ENCODE assay signal across 23 cellular contexts in the genomic region with DNA sequence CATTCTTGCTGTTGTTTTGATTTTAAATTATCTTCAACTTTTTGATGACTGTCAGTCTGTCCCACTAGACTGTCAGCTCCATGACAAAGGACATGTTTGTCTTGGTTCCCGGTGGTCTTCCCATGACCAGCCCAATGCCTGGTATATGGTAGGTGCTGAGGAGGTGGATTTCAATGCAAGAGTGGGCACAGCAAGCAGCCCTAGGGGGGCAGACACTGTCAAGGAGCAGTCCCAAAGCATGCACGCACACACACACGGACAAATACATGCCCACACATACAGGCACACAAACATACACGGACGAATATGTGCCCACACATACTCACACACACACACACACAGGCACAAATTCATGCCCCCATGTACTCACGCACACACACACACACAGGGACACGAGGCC. TPM values are rescaled to one million over a fixed set of nuclear protein-coding genes. Genes with fewer than 3 reads are reported as not detected.
DNase-seq lines count a peak whose midpoint lies in the region; ATAC-seq and TF ChIP-seq lines count a peak whose summit lies in the region.
"Had no signal": no experiment of that assay in that cellular context is flagged by ENCODE, and none has a peak within 500 bp of the region (broad histone marks: within the 10 kb centered on the region; RNA-seq: fewer than 3 reads in every experiment).

No MANE protein-coding gene starts in this region.

- H4K8ac ChIP-seq in neuronal stem cell (ENCODE audit: low read depth, low read length), result no peak overlapping the region

- no peaks in the 10 kb centered on the region for H3K9me3 Mint-ChIP-seq in natural killer cell
- H3K9me3 Mint-ChIP-seq in natural killer cell treated with Interleukin-12 subunit alpha and Interleukin-12 subunit beta and Interleukin-15 and Interleukin-18, amount 100 ng/mL, for 72 hours, result no peaks in the 10 kb centered on the region
- no peaks in the 10 kb centered on the region for H3K9me3 Mint-ChIP-seq in endodermal cell
- H3K9me3 Mint-ChIP-seq: HFFc6 had no signal

- H3K27me3 ChIP-seq in endodermal cell (ENCODE audit: control insufficient read depth, insufficient read depth, low read length, poor library complexity, severe bottlenecking), result no peaks in the 10 kb centered on the region
- H3K27me3 ChIP-seq in neuronal stem cell (ENCODE audit: control insufficient read depth in 3 of 3, insufficient read depth in 3 of 3, low read depth in 1 of 3, low read length in 3 of 3), result no peaks in the 10 kb centered on the region

- no peak overlapping the region for H3K4ac ChIP-seq in neuronal stem cell (ENCODE audit: low read length)

- H3K4me3 Mint-ChIP-seq in natural killer cell (no peak overlapping the region), endodermal cell (no peak overlapping the region)
- H3K4me3 Mint-ChIP-seq in natural killer cell treated with Interleukin-12 subunit alpha and Interleukin-12 subunit beta and Interleukin-15 and Interleukin-18, amount 100 ng/mL, for 72 hours, result no peak overlapping the region
- H3K4me3 Mint-ChIP-seq: HFFc6 had no signal

- no peak overlapping the region for H3K4me2 ChIP-seq in neuronal stem cell (ENCODE audit: insufficient read depth, low read length, poor library complexity, severe bottlenecking)

- no peak overlapping the region for H2BK5ac ChIP-seq in neuronal stem cell (ENCODE audit: low read length)

- 93 to 100% methylated on average over 2 to 7 of the region's 7 CpGs for WGBS in endodermal cell (ENCODE audit: insufficient coverage in 1 of 2, insufficient read length in 1 of 2), 2 experiments
- no CpG with 5 or more reads among the region's 7 CpGs for WGBS in neuronal stem cell (ENCODE audit: extremely low coverage in 2 of 2, insufficient read length in 2 of 2, insufficient replicate concordance in 1 of 2), 2 donors

- H2AFZ ChIP-seq in neuronal stem cell (ENCODE audit: low read length), result no peak overlapping the region

- ATAC-seq in natural killer cell, result no peak
- no peak for ATAC-seq in natural killer cell treated with Interleukin-12 subunit alpha and Interleukin-12 subunit beta and Interleukin-15 and Interleukin-18, amount 100 ng/mL, for 72 hours
- ATAC-seq: PC-3 had no signal

- H3K4me1 ChIP-seq in endodermal cell (ENCODE audit: control insufficient read depth, insufficient read depth, low read length) (no peaks in the 10 kb centered on the region), neuronal stem cell (ENCODE audit: control insufficient read depth in 2 of 2, insufficient read depth in 1 of 2, low read depth in 1 of 2, low read length in 2 of 2) (peaks cover 0 to 5% of the 10 kb centered on the region in 2 donors)

- H3K9me3 ChIP-seq in endodermal cell (ENCODE audit: control insufficient read depth, low read length) (no peaks in the 10 kb centered on the region), neuronal stem cell (replicated peaks in 1 of 2; ENCODE audit: control insufficient read depth in 2 of 2, insufficient read depth in 1 of 2, low read depth in 1 of 2, low read length in 2 of 2) (no peaks in the 10 kb centered on the region)

- H2AK5ac ChIP-seq in neuronal stem cell (ENCODE audit: low read depth, low read length), result peak overlapping the region; percentile 40

- no peak overlapping the region for H3K9ac ChIP-seq in endodermal cell (ENCODE audit: extremely low read depth, low read length, poor library complexity, severe bottlenecking)
- H3K9ac ChIP-seq in neuronal stem cell (ENCODE audit: low read depth, low read length, poor library complexity), result peak overlapping the region; percentile 51

- peaks cover 2% of the 10 kb centered on the region for H3K79me1 ChIP-seq in neuronal stem cell (ENCODE audit: low read depth, low read length)

- H3K27me3 Mint-ChIP-seq in natural killer cell (ENCODE audit: low read depth in 2 of 2) (peaks cover 0 to 3% of the 10 kb centered on the region in 2 donors), endodermal cell (ENCODE audit: insufficient read depth) (no peaks in the 10 kb centered on the region)
- H3K27me3 Mint-ChIP-seq in natural killer cell treated with Interleukin-12 subunit alpha and Interleukin-12 subunit beta and Interleukin-15 and Interleukin-18, amount 100 ng/mL, for 72 hours, result no peaks in the 10 kb centered on the region

- TF ChIP-seq CTCF in natural killer cell (IDR thresholded peaks at IDR 0.05) (no peak), endodermal cell (conservative IDR thresholded peaks at IDR 0.05) (no peak)

- no peak overlapping the region for H3K27ac ChIP-seq in endodermal cell (ENCODE audit: low read depth, low read length)
- no peak overlapping the region for H3K27ac ChIP-seq in neuronal stem cell (replicated peaks; ENCODE audit: low read length)
- H3K27ac ChIP-seq: C4-2B, RWPE1 had no signal

- H3K36me3 Mint-ChIP-seq in natural killer cell, result no peaks in the 10 kb centered on the region
- H3K36me3 Mint-ChIP-seq in natural killer cell treated with Interleukin-12 subunit alpha and Interleukin-12 subunit beta and Interleukin-15 and Interleukin-18, amount 100 ng/mL, for 72 hours, result no peaks in the 10 kb centered on the region
- H3K36me3 Mint-ChIP-seq in endodermal cell (ENCODE audit: low read depth), result peaks cover 8% of the 10 kb centered on the region

- H4K91ac ChIP-seq in neuronal stem cell (ENCODE audit: low read depth, low read length, poor library complexity), result no peak overlapping the region

- no peak overlapping the region for H2BK15ac ChIP-seq in neuronal stem cell (ENCODE audit: low read length)

- H2BK120ac ChIP-seq in neuronal stem cell (ENCODE audit: low read depth, low read length), result no peak overlapping the region

- peak overlapping the region; percentile 71 for H3K23ac ChIP-seq in neuronal stem cell (ENCODE audit: low read depth, low read length, poor library complexity)

- H3K14ac ChIP-seq in neuronal stem cell (ENCODE audit: low read length), result peak overlapping the region; percentile 78

- H3K4me1 Mint-ChIP-seq in natural killer cell (peaks cover 0 to 5% of the 10 kb centered on the region in 2 donors), endodermal cell (peaks cover 4% of the 10 kb centered on the region)
- no peaks in the 10 kb centered on the region for H3K4me1 Mint-ChIP-seq in natural killer cell treated with Interleukin-12 subunit alpha and Interleukin-12 subunit beta and Interleukin-15 and Interleukin-18, amount 100 ng/mL, for 72 hours (ENCODE audit: low read depth in 2 of 2)

- H3K27ac Mint-ChIP-seq in natural killer cell (no peak overlapping the region), endodermal cell (peak overlapping the region; percentile 8)
- H3K27ac Mint-ChIP-seq in natural killer cell treated with Interleukin-12 subunit alpha and Interleukin-12 subunit beta and Interleukin-15 and Interleukin-18, amount 100 ng/mL, for 72 hours, result no peak overlapping the region
- H3K27ac Mint-ChIP-seq: HFFc6 had no signal

- intact Hi-C loops in natural killer cell (cut with micrococcal nuclease), result no loop called here

- DNase-seq in natural killer cell, result peak; percentile 10
- DNase-seq in natural killer cell treated with Interleukin-12 subunit alpha and Interleukin-12 subunit beta and Interleukin-15 and Interleukin-18, amount 100 ng/mL, for 72 hours (ENCODE audit: low spot score), result no peak
- DNase-seq in endodermal cell, result no peak
- DNase-seq in neuronal stem cell (ENCODE audit: low spot score), result no peak
- DNase-seq in AG08396 (ENCODE audit: low spot score), result no peak
- no peak for DNase-seq in NCI-H82 treated with DMSO at 0.1 percent for 48 hours (lab: John Stamatoyannopoulos, UW; ENCODE audit: unreplicated experiment)
- no peak for DNase-seq in NCI-H2107 (lab: John Stamatoyannopoulos, UW)
- DNase-seq: ACHN, AML-193, DND-41, HFFc6, IMR-90, NCI-H1417, NCI-H187, NCI-H226, NCI-H524, NCI-H82, PC-3 had no signal

- H3K4me3 ChIP-seq in endodermal cell (ENCODE audit: low read length) (no peak overlapping the region), neuronal stem cell (ENCODE audit: low read length in 2 of 2) (no peak overlapping the region)

- no peak overlapping the region for H2BK12ac ChIP-seq in neuronal stem cell (ENCODE audit: low read length)

- no peaks in the 10 kb centered on the region for H3K36me3 ChIP-seq in endodermal cell (ENCODE audit: control insufficient read depth, insufficient read depth, low read length)
- H3K36me3 ChIP-seq in neuronal stem cell (replicated peaks in 1 of 2; ENCODE audit: control insufficient read depth in 2 of 2, insufficient read depth in 2 of 2, low read length in 2 of 2), result no peaks in the 10 kb centered on the region

- peak overlapping the region; percentile 32 for H3K18ac ChIP-seq in neuronal stem cell (ENCODE audit: low read length)

RNA-seq across cellular contexts. Expression of gene KLF15, which starts 12.0 kb away (rescaled TPM):
- total RNA-seq in natural killer cell (under 1 TPM; 0.23 to 0.38 (median 0.36) TPM), endodermal cell (10 to 100 TPM; 20.7 to 31.1 TPM)
- under 1 TPM in 1 of 2 donors, not detected in 1; 0.26 TPM for total RNA-seq in natural killer cell treated with Interleukin-12 subunit alpha and Interleukin-12 subunit beta and Interleukin-15 and Interleukin-18, amount 100 ng/mL, for 72 hours
- polyA plus RNA-seq in endodermal cell (2013, experiment 1 of 2), result 7.3 TPM
- 5.6 TPM for polyA plus RNA-seq in endodermal cell (2013, experiment 2 of 2)
- 6.0 TPM for polyA plus RNA-seq in neuronal stem cell (2013, experiment 1 of 2)
- 5.6 TPM for polyA plus RNA-seq in neuronal stem cell (2013, experiment 2 of 2)
- total RNA-seq: PC-3 had no signal

RNA-seq across cellular contexts. Expression of gene CFAP100, which starts 49.5 kb away (rescaled TPM):
- not detected for total RNA-seq in natural killer cell
- total RNA-seq in natural killer cell treated with Interleukin-12 subunit alpha and Interleukin-12 subunit beta and Interleukin-15 and Interleukin-18, amount 100 ng/mL, for 72 hours, result not detected
- under 1 TPM; 0.44 to 0.66 TPM for total RNA-seq in endodermal cell
- polyA plus RNA-seq in endodermal cell (2013, experiment 1 of 2), result 2.6 TPM
- polyA plus RNA-seq in endodermal cell (2013, experiment 2 of 2), result 1.6 TPM
- 3.9 TPM for polyA plus RNA-seq in neuronal stem cell (2013, experiment 1 of 2)
- polyA plus RNA-seq in neuronal stem cell (2013, experiment 2 of 2), result 2.8 TPM
- total RNA-seq: G401, H1, HFFc6, IMR-90, M059J, PC-3 had no signal
- polyA plus RNA-seq: IMR-90 had no signal

Comparison
In these comparisons a context has a peak if more than half of its experiments do, and no peak if none do; other contexts are left out.
1. RNA of gene KLF15, which starts 12.0 kb away (total RNA-seq): 20.7 to 31.1 TPM in endodermal cell; 0.23 to 0.38 TPM in natural killer cell and 0.26 TPM in natural killer cell treated with Interleukin-12 subunit alpha and Interleukin-12 subunit beta and Interleukin-15 and Interleukin-18, amount 100 ng/mL, for 72 hours; every median in the first group is over 10 times any median in the second.